Comparison of ENCODE assay signal across 1 cellular context in the genomic region with DNA sequence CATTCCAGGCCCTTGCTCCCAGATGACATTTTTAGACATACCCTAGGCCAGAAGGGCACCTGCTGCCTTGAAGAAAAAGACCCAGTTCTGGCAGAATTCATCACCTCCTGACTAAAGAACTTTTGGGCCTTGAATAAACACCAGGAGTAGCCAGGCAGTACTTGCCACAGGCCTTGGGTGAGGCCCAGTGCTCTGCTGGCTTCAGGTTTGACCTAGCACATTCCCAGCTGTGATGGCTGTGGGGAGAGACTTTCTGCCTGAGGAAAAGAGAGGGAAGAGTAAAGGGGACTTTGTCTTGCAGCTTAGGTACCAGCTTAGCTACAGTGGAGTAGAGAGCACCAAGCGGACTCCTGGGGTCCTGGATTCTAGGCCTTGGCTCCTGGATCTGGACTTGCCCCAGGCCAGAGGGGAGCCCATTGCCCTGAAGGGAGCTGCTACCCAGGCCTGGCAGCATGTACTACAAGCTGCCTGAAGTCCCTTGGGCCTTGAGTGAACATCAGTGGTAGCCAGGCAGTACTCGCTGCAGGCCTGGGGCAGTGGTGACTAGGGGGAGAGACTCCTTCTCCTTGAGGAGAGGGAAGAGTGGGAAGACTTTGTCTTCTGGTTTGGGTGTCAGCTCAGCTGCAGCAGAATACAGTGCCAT.
TF ChIP-seq lines count a peak whose summit lies in the region.

No MANE protein-coding gene starts in this region.

TF ChIP-seq in IMR-90, 13 proteins besides CTCF, POLR2A, EP300 and RAD21:
- no peak for TF ChIP-seq MXI1 (IDR thresholded peaks at IDR 0.05; ENCODE audit: borderline replicate concordance, low read depth, low read length)
- TF ChIP-seq MAFK (IDR thresholded peaks at IDR 0.05; ENCODE audit: low read depth, low read length): no peak
- TF ChIP-seq FOS (IDR thresholded peaks at IDR 0.05; ENCODE audit: low read depth, low read length): no peak
- no peak for TF ChIP-seq NFE2L2 (IDR thresholded peaks at IDR 0.05; ENCODE audit: low read depth, low read length)
- no peak for TF ChIP-seq CEBPB (IDR thresholded peaks at IDR 0.05; ENCODE audit: low read depth, low read length)
- TF ChIP-seq CHD1 (IDR thresholded peaks at IDR 0.05; ENCODE audit: low read depth, low read length): no peak
- no peak for TF ChIP-seq RFX5 (IDR thresholded peaks at IDR 0.05; ENCODE audit: low read depth, low read length)
- TF ChIP-seq MAZ (IDR thresholded peaks at IDR 0.05; ENCODE audit: borderline replicate concordance, low read depth, low read length): no peak
- no peak for TF ChIP-seq USF2 (IDR thresholded peaks at IDR 0.05; ENCODE audit: low read depth, low read length)
- TF ChIP-seq, protein P1, sequence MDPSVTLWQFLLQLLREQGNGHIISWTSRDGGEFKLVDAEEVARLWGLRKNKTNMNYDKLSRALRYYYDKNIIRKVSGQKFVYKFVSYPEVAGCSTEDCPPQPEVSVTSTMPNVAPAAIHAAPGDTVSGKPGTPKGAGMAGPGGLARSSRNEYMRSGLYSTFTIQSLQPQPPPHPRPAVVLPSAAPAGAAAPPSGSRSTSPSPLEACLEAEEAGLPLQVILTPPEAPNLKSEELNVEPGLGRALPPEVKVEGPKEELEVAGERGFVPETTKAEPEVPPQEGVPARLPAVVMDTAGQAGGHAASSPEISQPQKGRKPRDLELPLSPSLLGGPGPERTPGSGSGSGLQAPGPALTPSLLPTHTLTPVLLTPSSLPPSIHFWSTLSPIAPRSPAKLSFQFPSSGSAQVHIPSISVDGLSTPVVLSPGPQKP (IDR thresholded peaks at IDR 0.05; ENCODE audit: borderline replicate concordance, low read depth, low read length): no peak
